ENCODE assay signal across 8 cellular contexts in genomic region chr19:17309198-17309961, GRCh38. TPM values are rescaled to one million over a fixed set of nuclear protein-coding genes. Genes with fewer than 3 reads are reported as not detected.
DNase-seq lines count a peak whose midpoint lies in the region; ATAC-seq and TF ChIP-seq lines count a peak whose summit lies in the region.

Gene DDA1, plus strand, starts transcription at chr19:17309563. Its CDS starts 92 bp downstream, at chr19:17309655.

- peak within 1 kb of the TSS; percentile 97 for H3K27ac Mint-ChIP-seq in activated naive CD4-positive, alpha-beta T cell treated with anti-CD3 and anti-CD28 coated beads, Interleukin-2, amount 50 U/mL, for 24 hours

- no peaks in the 10 kb centered on the region for H3K27me3 Mint-ChIP-seq in activated naive CD4-positive, alpha-beta T cell treated with anti-CD3 and anti-CD28 coated beads, Interleukin-2, amount 50 U/mL, for 24 hours

- H3K36me3 Mint-ChIP-seq in activated naive CD4-positive, alpha-beta T cell treated with anti-CD3 and anti-CD28 coated beads, Interleukin-2, amount 50 U/mL, for 24 hours = no peaks in the 10 kb centered on the region

- H3K4me1 Mint-ChIP-seq in activated naive CD4-positive, alpha-beta T cell treated with anti-CD3 and anti-CD28 coated beads, Interleukin-2, amount 50 U/mL, for 24 hours = peaks cover 50% of the 10 kb centered on the region

- DNase-seq in GM03348 (ENCODE audit: low spot score) (peak; percentile 98), NCI-H1092 (lab: John Stamatoyannopoulos, UW) (peak; percentile 99), globus pallidus (ENCODE audit: low spot score) (peak; percentile 100), nucleus accumbens (lab: John Stamatoyannopoulos, UW) (peak; percentile 82 to 100 (median 99))

- peak; percentile 57 for ATAC-seq in HG02571 (IDR thresholded peaks at IDR 0.05; ENCODE audit: unreplicated experiment)
- peak; percentile 87 for ATAC-seq in SK-N-SH treated with all-trans-retinoic acid at 6 μM for 48 hours

- H3K27ac ChIP-seq in temporal lobe (ENCODE audit: low read depth, low read length) = peak within 1 kb of the TSS; percentile 53

- no peaks in the 10 kb centered on the region for H3K9me3 Mint-ChIP-seq in activated naive CD4-positive, alpha-beta T cell treated with anti-CD3 and anti-CD28 coated beads, Interleukin-2, amount 50 U/mL, for 24 hours

- peak within 1 kb of the TSS; percentile 99 for H3K4me3 Mint-ChIP-seq in activated naive CD4-positive, alpha-beta T cell treated with anti-CD3 and anti-CD28 coated beads, Interleukin-2, amount 50 U/mL, for 24 hours

TF ChIP-seq in SK-N-SH treated with all-trans-retinoic acid at 6 μM for 48 hours, 23 proteins besides CTCF, POLR2A, EP300 and RAD21:
- no peak for TF ChIP-seq ZNF8 (CRISPR knock-in tag; IDR thresholded peaks at IDR 0.05)
- no peak for TF ChIP-seq ZC3H10 (CRISPR knock-in tag; IDR thresholded peaks at IDR 0.05)
- no peak for TF ChIP-seq ESRRG (CRISPR knock-in tag; IDR thresholded peaks at IDR 0.05)
- TF ChIP-seq, protein P1, sequence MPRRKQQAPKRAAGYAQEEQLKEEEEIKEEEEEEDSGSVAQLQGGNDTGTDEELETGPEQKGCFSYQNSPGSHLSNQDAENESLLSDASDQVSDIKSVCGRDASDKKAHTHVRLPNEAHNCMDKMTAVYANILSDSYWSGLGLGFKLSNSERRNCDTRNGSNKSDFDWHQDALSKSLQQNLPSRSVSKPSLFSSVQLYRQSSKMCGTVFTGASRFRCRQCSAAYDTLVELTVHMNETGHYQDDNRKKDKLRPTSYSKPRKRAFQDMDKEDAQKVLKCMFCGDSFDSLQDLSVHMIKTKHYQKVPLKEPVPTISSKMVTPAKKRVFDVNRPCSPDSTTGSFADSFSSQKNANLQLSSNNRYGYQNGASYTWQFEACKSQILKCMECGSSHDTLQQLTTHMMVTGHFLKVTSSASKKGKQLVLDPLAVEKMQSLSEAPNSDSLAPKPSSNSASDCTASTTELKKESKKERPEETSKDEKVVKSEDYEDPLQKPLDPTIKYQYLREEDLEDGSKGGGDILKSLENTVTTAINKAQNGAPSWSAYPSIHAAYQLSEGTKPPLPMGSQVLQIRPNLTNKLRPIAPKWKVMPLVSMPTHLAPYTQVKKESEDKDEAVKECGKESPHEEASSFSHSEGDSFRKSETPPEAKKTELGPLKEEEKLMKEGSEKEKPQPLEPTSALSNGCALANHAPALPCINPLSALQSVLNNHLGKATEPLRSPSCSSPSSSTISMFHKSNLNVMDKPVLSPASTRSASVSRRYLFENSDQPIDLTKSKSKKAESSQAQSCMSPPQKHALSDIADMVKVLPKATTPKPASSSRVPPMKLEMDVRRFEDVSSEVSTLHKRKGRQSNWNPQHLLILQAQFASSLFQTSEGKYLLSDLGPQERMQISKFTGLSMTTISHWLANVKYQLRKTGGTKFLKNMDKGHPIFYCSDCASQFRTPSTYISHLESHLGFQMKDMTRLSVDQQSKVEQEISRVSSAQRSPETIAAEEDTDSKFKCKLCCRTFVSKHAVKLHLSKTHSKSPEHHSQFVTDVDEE (CRISPR knock-in tag; IDR thresholded peaks at IDR 0.05) = no peak
- no peak for TF ChIP-seq ZNF565 (CRISPR knock-in tag; conservative IDR thresholded peaks at IDR 0.05; ENCODE audit: low read depth)
- TF ChIP-seq ISL1 (CRISPR knock-in tag; IDR thresholded peaks at IDR 0.05) = no peak
- no peak for TF ChIP-seq ZNF70 (CRISPR knock-in tag; IDR thresholded peaks at IDR 0.05)
- no peak for TF ChIP-seq PPARA (CRISPR knock-in tag; IDR thresholded peaks at IDR 0.05; ENCODE audit: borderline replicate concordance)
- no peak for TF ChIP-seq TCF4 (CRISPR knock-in tag; IDR thresholded peaks at IDR 0.05; ENCODE audit: borderline replicate concordance)
- TF ChIP-seq, protein P2, sequence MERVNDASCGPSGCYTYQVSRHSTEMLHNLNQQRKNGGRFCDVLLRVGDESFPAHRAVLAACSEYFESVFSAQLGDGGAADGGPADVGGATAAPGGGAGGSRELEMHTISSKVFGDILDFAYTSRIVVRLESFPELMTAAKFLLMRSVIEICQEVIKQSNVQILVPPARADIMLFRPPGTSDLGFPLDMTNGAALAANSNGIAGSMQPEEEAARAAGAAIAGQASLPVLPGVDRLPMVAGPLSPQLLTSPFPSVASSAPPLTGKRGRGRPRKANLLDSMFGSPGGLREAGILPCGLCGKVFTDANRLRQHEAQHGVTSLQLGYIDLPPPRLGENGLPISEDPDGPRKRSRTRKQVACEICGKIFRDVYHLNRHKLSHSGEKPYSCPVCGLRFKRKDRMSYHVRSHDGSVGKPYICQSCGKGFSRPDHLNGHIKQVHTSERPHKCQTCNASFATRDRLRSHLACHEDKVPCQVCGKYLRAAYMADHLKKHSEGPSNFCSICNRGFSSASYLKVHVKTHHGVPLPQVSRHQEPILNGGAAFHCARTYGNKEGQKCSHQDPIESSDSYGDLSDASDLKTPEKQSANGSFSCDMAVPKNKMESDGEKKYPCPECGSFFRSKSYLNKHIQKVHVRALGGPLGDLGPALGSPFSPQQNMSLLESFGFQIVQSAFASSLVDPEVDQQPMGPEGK (CRISPR knock-in tag; IDR thresholded peaks at IDR 0.05; ENCODE audit: borderline replicate concordance) = no peak
TF ChIP-seq in SK-N-SH treated with all-trans-retinoic acid at 6 μM for 48 hours: peak in this region for 0.

RNA-seq across cellular contexts. Expression of gene DDA1, which starts in this region (rescaled TPM):
- 11.8 TPM for total RNA-seq in temporal lobe

Comparison
In these comparisons a context has a peak if more than half of its experiments do, and no peak if none do; other contexts are left out.
1. Peak in every context shown above with its lines: DNase-seq, ATAC-seq and H3K27ac ChIP-seq.